In the genomic region with DNA sequence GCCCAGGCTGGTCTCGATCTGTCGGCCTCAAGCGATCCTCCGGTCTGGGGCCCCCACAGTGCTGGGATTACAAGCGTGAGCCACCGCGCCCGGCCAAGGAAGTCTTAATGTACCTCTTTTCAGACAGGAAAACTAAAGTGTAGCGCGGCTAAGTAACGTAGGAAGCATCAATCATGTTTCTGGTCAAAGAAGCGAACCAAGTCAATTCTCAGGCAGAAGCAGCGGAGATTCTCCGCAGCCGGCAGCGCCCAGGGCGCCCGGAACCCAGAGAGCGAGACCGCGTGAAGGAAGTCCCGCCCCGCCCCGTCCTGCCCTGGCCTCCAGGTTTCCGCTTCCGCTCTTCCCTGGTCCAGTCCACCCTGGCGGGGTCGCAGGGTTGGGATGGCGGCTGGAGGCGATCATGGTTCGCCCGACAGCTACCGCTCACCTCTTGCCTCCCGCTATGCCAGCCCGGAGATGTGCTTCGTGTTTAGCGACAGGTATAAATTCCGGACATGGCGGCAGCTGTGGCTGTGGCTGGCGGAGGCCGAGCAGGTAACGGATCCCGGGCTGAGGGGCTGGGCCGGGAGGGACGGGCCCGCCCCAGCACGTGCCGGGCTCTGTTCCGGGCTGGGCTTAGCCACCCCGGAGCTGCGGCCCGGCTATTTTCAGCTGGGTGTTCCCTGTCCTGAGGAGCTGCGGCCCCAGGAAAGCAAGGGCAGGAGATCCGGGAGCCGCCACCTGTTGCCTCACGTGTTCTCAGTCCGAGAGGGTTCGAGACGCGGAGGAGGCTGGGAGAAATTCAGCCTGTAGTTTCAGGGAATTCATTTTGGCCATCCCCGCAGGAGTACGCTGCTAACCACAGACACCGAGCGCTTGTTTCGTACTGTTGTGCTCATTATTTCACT, we compare ENCODE assay signal across 1 cellular context.
TF ChIP-seq lines count a peak whose summit lies in the region.

A gene (plus strand): TSS at position 323 of the 887 bp plus-strand sequence. CDS start 59 bp downstream, at position 382.

TF ChIP-seq in HEK293, 187 proteins besides CTCF, POLR2A, EP300 and RAD21 (continued from another document):
- TF ChIP-seq, protein P1, sequence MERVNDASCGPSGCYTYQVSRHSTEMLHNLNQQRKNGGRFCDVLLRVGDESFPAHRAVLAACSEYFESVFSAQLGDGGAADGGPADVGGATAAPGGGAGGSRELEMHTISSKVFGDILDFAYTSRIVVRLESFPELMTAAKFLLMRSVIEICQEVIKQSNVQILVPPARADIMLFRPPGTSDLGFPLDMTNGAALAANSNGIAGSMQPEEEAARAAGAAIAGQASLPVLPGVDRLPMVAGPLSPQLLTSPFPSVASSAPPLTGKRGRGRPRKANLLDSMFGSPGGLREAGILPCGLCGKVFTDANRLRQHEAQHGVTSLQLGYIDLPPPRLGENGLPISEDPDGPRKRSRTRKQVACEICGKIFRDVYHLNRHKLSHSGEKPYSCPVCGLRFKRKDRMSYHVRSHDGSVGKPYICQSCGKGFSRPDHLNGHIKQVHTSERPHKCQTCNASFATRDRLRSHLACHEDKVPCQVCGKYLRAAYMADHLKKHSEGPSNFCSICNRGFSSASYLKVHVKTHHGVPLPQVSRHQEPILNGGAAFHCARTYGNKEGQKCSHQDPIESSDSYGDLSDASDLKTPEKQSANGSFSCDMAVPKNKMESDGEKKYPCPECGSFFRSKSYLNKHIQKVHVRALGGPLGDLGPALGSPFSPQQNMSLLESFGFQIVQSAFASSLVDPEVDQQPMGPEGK (tag by site-specific recombination; IDR thresholded peaks at IDR 0.05): peak; percentile 87
- TF ChIP-seq, protein P2, sequence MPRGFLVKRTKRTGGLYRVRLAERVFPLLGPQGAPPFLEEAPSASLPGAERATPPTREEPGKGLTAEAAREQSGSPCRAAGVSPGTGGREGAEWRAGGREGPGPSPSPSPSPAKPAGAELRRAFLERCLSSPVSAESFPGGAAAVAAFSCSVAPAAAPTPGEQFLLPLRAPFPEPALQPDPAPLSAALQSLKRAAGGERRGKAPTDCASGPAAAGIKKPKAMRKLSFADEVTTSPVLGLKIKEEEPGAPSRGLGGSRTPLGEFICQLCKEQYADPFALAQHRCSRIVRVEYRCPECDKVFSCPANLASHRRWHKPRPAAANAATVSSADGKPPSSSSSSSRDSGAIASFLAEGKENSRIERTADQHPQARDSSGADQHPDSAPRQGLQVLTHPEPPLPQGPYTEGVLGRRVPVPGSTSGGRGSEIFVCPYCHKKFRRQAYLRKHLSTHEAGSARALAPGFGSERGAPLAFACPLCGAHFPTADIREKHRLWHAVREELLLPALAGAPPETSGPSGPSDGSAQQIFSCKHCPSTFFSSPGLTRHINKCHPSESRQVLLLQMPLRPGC (tag by site-specific recombination; IDR thresholded peaks at IDR 0.05): peak; percentile 70; the same call in 1 of the 2 replicates
- peak; percentile 74; the same call in 1 of the 2 replicates for TF ChIP-seq ZNF2 (tag by site-specific recombination; IDR thresholded peaks at IDR 0.05)
- TF ChIP-seq ZNF76 (tag by site-specific recombination; IDR thresholded peaks at IDR 0.05; ENCODE audit: borderline replicate concordance, low read depth): peak; percentile 76; the same call in 1 of the 2 replicates
- TF ChIP-seq SP2 (tag by site-specific recombination; IDR thresholded peaks at IDR 0.05): peak; percentile 96
- TF ChIP-seq GLIS1 (tag by site-specific recombination; IDR thresholded peaks at IDR 0.05): peak; percentile 63
- no peak for TF ChIP-seq ZNF274 (IDR thresholded peaks at IDR 0.05; ENCODE audit: low read length)
- TF ChIP-seq ZNF274 (tag by site-specific recombination; IDR thresholded peaks at IDR 0.05; ENCODE audit: borderline replicate concordance): no peak
- peak; percentile 20; the same call in 1 of the 2 replicates for TF ChIP-seq GLIS2 (tag by site-specific recombination; IDR thresholded peaks at IDR 0.05)
- peak; percentile 94 for TF ChIP-seq KLF9 (tag by site-specific recombination; IDR thresholded peaks at IDR 0.05; ENCODE audit: low read depth)
- TF ChIP-seq ZNF560 (tag by site-specific recombination; IDR thresholded peaks at IDR 0.05; ENCODE audit: borderline replicate concordance): no peak
- TF ChIP-seq SCRT1 (tag by site-specific recombination; IDR thresholded peaks at IDR 0.05; ENCODE audit: borderline replicate concordance): peak; percentile 94
